9 cellular contexts compared by ENCODE assay signal in the genomic region with DNA sequence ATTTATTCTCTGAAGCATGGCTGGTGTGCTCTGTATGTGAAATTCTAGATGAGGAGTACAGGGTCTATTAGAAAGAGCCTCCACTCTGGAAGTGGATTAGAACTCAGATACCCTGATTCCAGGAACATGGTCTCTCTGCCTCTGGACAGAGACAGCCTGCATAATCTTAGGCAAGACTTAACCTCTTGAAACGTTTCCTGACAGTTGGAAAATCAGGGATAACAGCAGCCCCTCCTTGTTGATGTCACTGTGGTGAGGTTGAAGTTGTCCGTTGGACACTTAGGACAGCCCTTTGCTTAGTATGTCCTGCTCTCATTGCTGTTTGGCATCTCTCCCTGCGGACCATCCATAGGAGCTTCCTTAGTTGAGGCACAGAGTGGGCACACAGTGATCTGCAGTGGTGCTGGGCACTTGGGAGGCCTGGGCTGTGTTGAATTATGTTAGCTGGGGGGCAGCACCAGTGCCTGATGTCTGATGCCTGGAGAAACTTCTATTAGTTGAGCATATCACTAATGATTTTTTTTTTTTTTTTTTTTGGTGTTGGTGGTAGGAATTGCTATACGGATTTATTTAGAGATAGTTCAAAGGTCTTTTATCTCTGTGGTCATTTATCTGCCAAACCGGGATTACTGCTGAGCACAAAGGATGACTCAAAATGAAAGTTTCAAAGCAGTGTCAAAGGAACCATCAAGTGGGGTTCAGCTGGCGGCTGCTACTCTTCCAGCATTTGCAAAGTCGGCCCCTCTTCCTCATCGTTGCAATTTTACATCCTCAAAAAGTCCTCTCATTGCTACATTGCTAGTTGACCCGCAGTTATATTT. TPM values are rescaled to one million over a fixed set of nuclear protein-coding genes. Genes with fewer than 3 reads are reported as not detected.
DNase-seq lines count a peak whose midpoint lies in the region; ATAC-seq and TF ChIP-seq lines count a peak whose summit lies in the region.
"Had no signal": no experiment of that assay in that cellular context is flagged by ENCODE, and none has a peak within 500 bp of the region (broad histone marks: within the 10 kb centered on the region; RNA-seq: fewer than 3 reads in every experiment).

No MANE protein-coding gene starts in this region.

- no peak for DNase-seq in activated CD4-positive, alpha-beta T cell treated with anti-CD3 and anti-CD28 coated beads for 36 hours
- no peak for DNase-seq in activated CD4-positive, alpha-beta T cell treated with anti-CD3 and anti-CD28 coated beads, Interleukin-2, amount 50 U/mL, for 4 hours
- no peak for DNase-seq in effector memory CD8-positive, alpha-beta T cell
- DNase-seq in suprapubic skin (ENCODE audit: low spot score in 2 of 2): no peak
- DNase-seq in NK-92 (lab: John Stamatoyannopoulos, UW; ENCODE audit: unreplicated experiment): no peak
- DNase-seq in putamen (ENCODE audit: low spot score): no peak
- DNase-seq: NCI-H2081 had no signal

- H3K4me3 ChIP-seq in suprapubic skin: no peak overlapping the region

- 73% methylated on average over 8 of the region's 9 CpGs for WGBS in suprapubic skin

- no peak for TF ChIP-seq CTCF in suprapubic skin (IDR thresholded peaks at IDR 0.05)

- H3K9me3 Mint-ChIP-seq in activated CD4-positive, alpha-beta T cell treated with anti-CD3 and anti-CD28 coated beads for 36 hours (ENCODE audit: low read depth): no peaks in the 10 kb centered on the region
- no peaks in the 10 kb centered on the region for H3K9me3 Mint-ChIP-seq in effector memory CD8-positive, alpha-beta T cell

- no peak overlapping the region for H3K4me3 Mint-ChIP-seq in activated CD4-positive, alpha-beta T cell treated with anti-CD3 and anti-CD28 coated beads for 36 hours
- H3K4me3 Mint-ChIP-seq in effector memory CD8-positive, alpha-beta T cell: peak overlapping the region; percentile 21 to 58

- TF ChIP-seq POLR2A in suprapubic skin (IDR thresholded peaks at IDR 0.05): no peak

- ATAC-seq in activated CD4-positive, alpha-beta T cell treated with anti-CD3 and anti-CD28 coated beads for 36 hours: peak; percentile 33
- ATAC-seq in HG03066 (IDR thresholded peaks at IDR 0.05; ENCODE audit: low read depth, unreplicated experiment) (peak; percentile 98), SK-N-SH treated with all-trans-retinoic acid at 6 μM for 48 hours (no peak)
- ATAC-seq in effector memory CD8-positive, alpha-beta T cell (replicated peaks): no peak

- H3K4me1 Mint-ChIP-seq in activated CD4-positive, alpha-beta T cell treated with anti-CD3 and anti-CD28 coated beads for 36 hours: peaks cover 6% of the 10 kb centered on the region
- H3K4me1 Mint-ChIP-seq in effector memory CD8-positive, alpha-beta T cell (ENCODE audit: low read depth in 2 of 2): peaks cover 15 to 30% of the 10 kb centered on the region in 2 donors

- TF ChIP-seq EP300 in suprapubic skin (IDR thresholded peaks at IDR 0.05): no peak

- H3K36me3 Mint-ChIP-seq in activated CD4-positive, alpha-beta T cell treated with anti-CD3 and anti-CD28 coated beads for 36 hours (ENCODE audit: low read depth): no peaks in the 10 kb centered on the region
- no peaks in the 10 kb centered on the region for H3K36me3 Mint-ChIP-seq in effector memory CD8-positive, alpha-beta T cell (ENCODE audit: insufficient read depth)

- H3K27ac ChIP-seq in suprapubic skin: peak overlapping the region; percentile 55

- H3K36me3 ChIP-seq in suprapubic skin: no peaks in the 10 kb centered on the region

- POLR2A ChIA-PET in activated CD4-positive, alpha-beta T cell treated with anti-CD3 and anti-CD28 coated beads for 36 hours (lab: Charles Lee): no interaction called here

- H3K9me3 ChIP-seq in suprapubic skin: no peaks in the 10 kb centered on the region

- CTCF ChIA-PET in activated CD4-positive, alpha-beta T cell treated with anti-CD3 and anti-CD28 coated beads for 36 hours (lab: Charles Lee): no interaction called here

- intact Hi-C loops in activated CD4-positive, alpha-beta T cell treated with anti-CD3 and anti-CD28 coated beads for 36 hours (cut with DNase I, micrococcal nuclease): no loop called here

- no peak overlapping the region for H3K27ac Mint-ChIP-seq in activated CD4-positive, alpha-beta T cell treated with anti-CD3 and anti-CD28 coated beads for 36 hours
- H3K27ac Mint-ChIP-seq in effector memory CD8-positive, alpha-beta T cell: peak overlapping the region; percentile 42 to 45

- peaks cover 4% of the 10 kb centered on the region for H3K4me1 ChIP-seq in suprapubic skin

- H3K27me3 ChIP-seq in suprapubic skin: no peaks in the 10 kb centered on the region

- peaks cover 23% of the 10 kb centered on the region for H3K27me3 Mint-ChIP-seq in activated CD4-positive, alpha-beta T cell treated with anti-CD3 and anti-CD28 coated beads for 36 hours
- H3K27me3 Mint-ChIP-seq in effector memory CD8-positive, alpha-beta T cell: no peaks in the 10 kb centered on the region

TF ChIP-seq in SK-N-SH treated with all-trans-retinoic acid at 6 μM for 48 hours, 23 proteins besides CTCF, POLR2A, EP300 and RAD21 (continues in another document):
- no peak for TF ChIP-seq ZFP3 (CRISPR knock-in tag; IDR thresholded peaks at IDR 0.05)
- TF ChIP-seq ZNF8 (CRISPR knock-in tag; IDR thresholded peaks at IDR 0.05): no peak
- no peak for TF ChIP-seq RARB (CRISPR knock-in tag; IDR thresholded peaks at IDR 0.05)
- no peak for TF ChIP-seq ZNF565 (CRISPR knock-in tag; conservative IDR thresholded peaks at IDR 0.05; ENCODE audit: low read depth)
- no peak for TF ChIP-seq OSR1 (CRISPR knock-in tag; IDR thresholded peaks at IDR 0.05)
- TF ChIP-seq ZNF70 (CRISPR knock-in tag; IDR thresholded peaks at IDR 0.05): no peak
- TF ChIP-seq, protein P1, sequence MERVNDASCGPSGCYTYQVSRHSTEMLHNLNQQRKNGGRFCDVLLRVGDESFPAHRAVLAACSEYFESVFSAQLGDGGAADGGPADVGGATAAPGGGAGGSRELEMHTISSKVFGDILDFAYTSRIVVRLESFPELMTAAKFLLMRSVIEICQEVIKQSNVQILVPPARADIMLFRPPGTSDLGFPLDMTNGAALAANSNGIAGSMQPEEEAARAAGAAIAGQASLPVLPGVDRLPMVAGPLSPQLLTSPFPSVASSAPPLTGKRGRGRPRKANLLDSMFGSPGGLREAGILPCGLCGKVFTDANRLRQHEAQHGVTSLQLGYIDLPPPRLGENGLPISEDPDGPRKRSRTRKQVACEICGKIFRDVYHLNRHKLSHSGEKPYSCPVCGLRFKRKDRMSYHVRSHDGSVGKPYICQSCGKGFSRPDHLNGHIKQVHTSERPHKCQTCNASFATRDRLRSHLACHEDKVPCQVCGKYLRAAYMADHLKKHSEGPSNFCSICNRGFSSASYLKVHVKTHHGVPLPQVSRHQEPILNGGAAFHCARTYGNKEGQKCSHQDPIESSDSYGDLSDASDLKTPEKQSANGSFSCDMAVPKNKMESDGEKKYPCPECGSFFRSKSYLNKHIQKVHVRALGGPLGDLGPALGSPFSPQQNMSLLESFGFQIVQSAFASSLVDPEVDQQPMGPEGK (CRISPR knock-in tag; IDR thresholded peaks at IDR 0.05; ENCODE audit: borderline replicate concordance): no peak
- no peak for TF ChIP-seq CSRNP3 (CRISPR knock-in tag; IDR thresholded peaks at IDR 0.05)
- TF ChIP-seq ISL1 (CRISPR knock-in tag; IDR thresholded peaks at IDR 0.05): no peak
- no peak for TF ChIP-seq TOX (CRISPR knock-in tag; IDR thresholded peaks at IDR 0.05; ENCODE audit: borderline replicate concordance)
- no peak for TF ChIP-seq ZFP30 (CRISPR knock-in tag; IDR thresholded peaks at IDR 0.05)
- no peak for TF ChIP-seq TSHZ2 (CRISPR knock-in tag; IDR thresholded peaks at IDR 0.05)

RNA-seq across cellular contexts. Expression of gene SETBP1, which starts 28.8 kb away (rescaled TPM):
- total RNA-seq in activated CD4-positive, alpha-beta T cell treated with anti-CD3 and anti-CD28 coated beads for 36 hours: 1 to 10 TPM; 6.3 to 6.6 TPM
- 10 to 100 TPM; 13.1 to 25.6 (median 17.2) TPM for total RNA-seq in suprapubic skin

Comparison
In these comparisons a context has a peak if more than half of its experiments do, and no peak if none do; other contexts are left out.
1. ATAC-seq: peak in activated CD4-positive, alpha-beta T cell treated with anti-CD3 and anti-CD28 coated beads for 36 hours (single experiment) and HG03066 (single experiment); none in effector memory CD8-positive, alpha-beta T cell (single experiment) and SK-N-SH treated with all-trans-retinoic acid at 6 μM for 48 hours (single experiment).